23 cellular contexts compared by ENCODE assay signal in the genomic region with DNA sequence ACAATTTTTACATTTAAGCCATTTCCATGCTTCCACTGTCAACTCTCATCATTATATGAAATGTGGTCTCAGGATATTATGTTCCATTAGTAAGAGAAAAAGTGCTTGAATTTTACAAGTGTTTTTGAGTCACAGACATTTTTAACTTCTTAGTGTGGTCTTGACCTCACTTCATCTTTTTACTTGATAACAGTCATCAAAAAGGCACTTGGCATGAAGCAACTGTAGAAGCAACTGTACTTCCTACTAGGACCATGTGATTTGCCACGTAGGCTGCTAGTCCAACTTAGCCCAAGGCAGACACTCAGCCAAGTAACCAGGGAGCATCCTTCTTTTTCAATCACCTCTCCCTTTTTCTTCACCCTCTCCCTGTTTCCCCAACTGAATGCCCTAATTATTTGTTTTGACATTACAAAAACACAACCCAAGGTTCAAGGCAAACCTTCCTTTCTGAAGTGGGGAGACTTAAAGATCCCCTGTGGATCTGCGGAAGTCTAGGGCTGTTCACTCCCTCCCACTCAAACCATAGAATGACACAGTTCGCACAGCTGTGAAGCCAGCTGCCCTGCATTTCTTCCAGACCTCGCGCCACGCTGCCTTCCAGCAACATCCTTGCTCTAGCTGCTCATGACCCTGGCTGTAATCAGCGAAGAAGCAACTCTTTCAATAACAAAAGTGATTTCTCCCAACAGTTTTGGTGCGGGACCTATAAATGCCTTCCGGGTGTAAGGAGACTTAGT.
DNase-seq lines count a peak whose midpoint lies in the region; ATAC-seq and TF ChIP-seq lines count a peak whose summit lies in the region.
"Had no signal": no experiment of that assay in that cellular context is flagged by ENCODE, and none has a peak within 500 bp of the region (broad histone marks: within the 10 kb centered on the region; RNA-seq: fewer than 3 reads in every experiment).

No MANE protein-coding gene starts in this region.

- H3K9me2 ChIP-seq in MM.1S (replicated peaks; ENCODE audit: insufficient read depth, low read length) = no peaks in the 10 kb centered on the region

- no peaks in the 10 kb centered on the region for H3K79me2 ChIP-seq in MM.1S (ENCODE audit: low read length)

- H3K4me3 ChIP-seq in MM.1S (ENCODE audit: low read length) = no peak overlapping the region
- H3K4me3 ChIP-seq: gastroesophageal sphincter, skin epidermis, upper lobe of right lung had no signal

- H3K9me3 ChIP-seq in MM.1S (replicated peaks; ENCODE audit: insufficient read depth, low read length) = no peaks in the 10 kb centered on the region
- H3K9me3 ChIP-seq: gastroesophageal sphincter, upper lobe of right lung had no signal

- no peak for ATAC-seq in HG02852 (IDR thresholded peaks at IDR 0.05; ENCODE audit: unreplicated experiment)
- ATAC-seq: activated CD8-positive, alpha-beta memory T cell treated with anti-CD3 and anti-CD28 coated beads, Interleukin-2, amount 10 ng/mL, durations not matched to agents 7 days and 5 days; gastroesophageal sphincter; stimulated activated memory B cell treated with anti-CD40 and anti-IgM and Interleukin-4, amounts not matched to agents 10 μg/mL and 1 μg/mL and 100 μg/mL, for 72 hours; upper lobe of right lung had no signal

- no peaks in the 10 kb centered on the region for H3K27me3 ChIP-seq in MM.1S (replicated peaks; ENCODE audit: insufficient read depth, low read length)
- H3K27me3 ChIP-seq: brain microvascular endothelial cell, upper lobe of right lung had no signal

- no peak overlapping the region for H3K4me2 ChIP-seq in MM.1S (ENCODE audit: low read depth, low read length)

- no peak overlapping the region for H2AFZ ChIP-seq in MM.1S (ENCODE audit: low read length)

- no peak for TF ChIP-seq CTCF in MM.1S (IDR thresholded peaks at IDR 0.05; ENCODE audit: low read length)

- no peaks in the 10 kb centered on the region for H3K36me3 ChIP-seq in MM.1S (replicated peaks; ENCODE audit: insufficient read depth, low read length)
- H3K36me3 ChIP-seq: brain microvascular endothelial cell, gastroesophageal sphincter, upper lobe of right lung had no signal

- DNase-seq in EL (peak; percentile 98), NCI-H2227 (lab: John Stamatoyannopoulos, UW; ENCODE audit: unreplicated experiment) (peak; percentile 69), epithelial cell of prostate (ENCODE audit: low read depth, low spot score) (peak; percentile 45), retina (peak; percentile 51), NCI-H2029 (lab: John Stamatoyannopoulos, UW) (no peak), C1 segment of cervical spinal cord (lab: John Stamatoyannopoulos, UW) (no peak), MM.1S (no peak)
- DNase-seq: activated CD4-positive, CD25-positive, alpha-beta regulatory T cell; activated CD8-positive, alpha-beta memory T cell treated with anti-CD3 and anti-CD28 coated beads, Interleukin-2, amount 10 ng/mL, durations not matched to agents 7 days and 5 days; activated naive CD4-positive, alpha-beta T cell; brain microvascular endothelial cell; DMS79 treated with DMSO at 0.1 percent for 48 hours; GOT3; IMR-90; NCI-H526; occipital lobe; T-helper 1 cell; upper lobe of right lung had no signal

- no peaks in the 10 kb centered on the region for H3K4me1 ChIP-seq in MM.1S (ENCODE audit: low read length)
- H3K4me1 ChIP-seq: gastroesophageal sphincter, upper lobe of right lung had no signal

- H3K27ac ChIP-seq in epithelial cell of prostate (peak overlapping the region; percentile 26), MM.1S (ENCODE audit: low read length) (no peak overlapping the region)
- H3K27ac ChIP-seq: brain microvascular endothelial cell, C4-2B, gastroesophageal sphincter, upper lobe of right lung had no signal

- no peaks in the 10 kb centered on the region for H3F3A ChIP-seq in MM.1S (ENCODE audit: insufficient read depth, low read length)

- no peak overlapping the region for H3K9ac ChIP-seq in MM.1S (ENCODE audit: low read length)

- no peaks in the 10 kb centered on the region for H4K20me1 ChIP-seq in MM.1S (ENCODE audit: insufficient read depth, low read length)

Comparison
In these comparisons a context has a peak if more than half of its experiments do, and no peak if none do; other contexts are left out.
1. DNase-seq: peak in EL (single experiment), NCI-H2227 (single experiment), epithelial cell of prostate (single experiment) and retina (single experiment); none in NCI-H2029 (single experiment), C1 segment of cervical spinal cord (0 of 14) and MM.1S (single experiment).